ENCODE assay signal across 8 cellular contexts in the genomic region with DNA sequence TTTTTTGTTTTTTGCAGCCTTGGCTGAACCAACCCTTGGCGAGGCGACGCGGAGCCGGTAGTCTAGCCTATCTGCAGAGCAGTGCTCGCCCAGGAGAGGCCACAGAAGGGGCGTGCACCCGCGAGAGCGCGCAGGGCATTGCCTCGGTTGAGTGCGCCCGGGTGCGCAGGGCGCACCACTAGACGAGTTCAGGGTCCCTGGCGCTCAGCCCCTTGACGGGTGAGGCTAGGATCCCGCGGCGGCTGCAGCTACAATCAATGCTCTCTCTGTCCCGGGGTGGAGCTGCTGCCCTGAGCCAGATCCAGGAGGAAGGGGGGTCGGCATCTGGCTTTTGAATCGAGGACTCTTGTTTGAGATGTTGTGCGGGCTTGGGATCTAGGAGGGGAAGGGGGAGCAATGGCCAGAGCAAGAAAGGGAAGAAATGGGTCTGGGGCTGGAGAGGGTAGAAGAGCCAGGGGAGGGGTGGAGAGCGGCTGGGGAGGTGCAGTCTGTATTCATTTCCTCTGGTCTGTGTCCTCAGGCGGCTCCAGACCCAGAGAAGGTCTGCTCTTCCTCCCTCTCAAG. TPM values are rescaled to one million over a fixed set of nuclear protein-coding genes. Genes with fewer than 3 reads are reported as not detected.
DNase-seq lines count a peak whose midpoint lies in the region; ATAC-seq and TF ChIP-seq lines count a peak whose summit lies in the region.

No MANE protein-coding gene starts in this region.

- no peak for TF ChIP-seq CTCF in AG04450 (IDR thresholded peaks at IDR 0.05; ENCODE audit: low read depth, low read length)
- TF ChIP-seq CTCF in IMR-90 (conservative IDR thresholded peaks at IDR 0.05; ENCODE audit: low read depth, low read length), result no peak
- TF ChIP-seq CTCF in vagina (IDR thresholded peaks at IDR 0.05), result no peak

- H3K9me1 ChIP-seq in IMR-90 (ENCODE audit: insufficient read depth, low read length), result peaks cover 30% of the 10 kb centered on the region

- peak overlapping the region; percentile 38 for H2AK9ac ChIP-seq in IMR-90 (replicated peaks; ENCODE audit: low read depth, low read length, poor library complexity)

- peak overlapping the region; percentile 33; the same call in 1 of the 2 replicates for H2BK120ac ChIP-seq in IMR-90 (ENCODE audit: low read depth, low read length)

- H4K20me1 ChIP-seq in IMR-90 (ENCODE audit: insufficient read depth, low read length), result peaks cover 49% of the 10 kb centered on the region

- peak overlapping the region; percentile 8; the same call in 1 of the 2 replicates for H3K18ac ChIP-seq in IMR-90 (ENCODE audit: low read depth, low read length)

- H3K27ac ChIP-seq in AG04450 (ENCODE audit: low read depth, low read length), result peak overlapping the region; percentile 47
- peak overlapping the region; percentile 83 for H3K27ac ChIP-seq in IMR-90 (ENCODE audit: insufficient read depth, low read length)
- H3K27ac ChIP-seq in mesodermal cell (ENCODE audit: low read depth, low read length, severe bottlenecking), result peak overlapping the region; percentile 41
- H3K27ac ChIP-seq in vagina, result peak overlapping the region; percentile 83

- no peak overlapping the region for H4K91ac ChIP-seq in IMR-90 (ENCODE audit: insufficient read depth, low read depth, low read length)

- peak overlapping the region in 1 of 2 experiments; percentile 28; a peak in 2 of 4 replicates for H4K8ac ChIP-seq in IMR-90 (ENCODE audit: low read depth in 2 of 2, low read length in 2 of 2)

- no peaks in the 10 kb centered on the region for H3K36me3 Mint-ChIP-seq in central memory CD8-positive, alpha-beta T cell (ENCODE audit: insufficient read depth)

- peak overlapping the region; percentile 89 for H3K4me2 ChIP-seq in IMR-90 (ENCODE audit: low read depth, low read length)

- H2BK5ac ChIP-seq in IMR-90 (ENCODE audit: low read depth, low read length, poor library complexity, severe bottlenecking), result peak overlapping the region; percentile 82

- H4K5ac ChIP-seq in IMR-90 (ENCODE audit: low read depth, low read length), result no peak overlapping the region

- H3K4me1 Mint-ChIP-seq in central memory CD8-positive, alpha-beta T cell, result peaks cover 18% of the 10 kb centered on the region

- no peak for TF ChIP-seq RAD21 in IMR-90 (IDR thresholded peaks at IDR 0.05; ENCODE audit: low read length)

- H3K4me3 Mint-ChIP-seq in central memory CD8-positive, alpha-beta T cell, result peak overlapping the region; percentile 46

- intact Hi-C loops in IMR-90 (cut with micrococcal nuclease), result loop anchor here (1.0 to 2.0 kb wide), 3 partner anchors 41 to 52 kb away; a partner anchor contains a TSS
- intact Hi-C loops in vagina (cut with DNase I), result no loop called here

- H3K4me3 ChIP-seq in AG04450 (ENCODE audit: low read depth, low read length) (peak overlapping the region; percentile 89), IMR-90 (ENCODE audit: insufficient read depth, low read depth, low read length) (peak overlapping the region; percentile 77), mesodermal cell (ENCODE audit: extremely low read depth, insufficient read depth, low read length, poor library complexity, severe bottlenecking) (peak overlapping the region; percentile 66), vagina (peak overlapping the region; percentile 55 to 58)

- no peak overlapping the region for H3K27ac Mint-ChIP-seq in central memory CD8-positive, alpha-beta T cell (ENCODE audit: low read depth)

- H3K9me3 Mint-ChIP-seq in central memory CD8-positive, alpha-beta T cell, result no peaks in the 10 kb centered on the region

- H3K4me1 ChIP-seq in IMR-90 (ENCODE audit: control insufficient read depth, insufficient read depth, low read length) (peaks cover 21% of the 10 kb centered on the region), mesodermal cell (ENCODE audit: control insufficient read depth, insufficient read depth, low read length, poor library complexity, severe bottlenecking) (peaks cover 19% of the 10 kb centered on the region), vagina (peaks cover 49% of the 10 kb centered on the region)

- no peak overlapping the region; the same call in 2 of the 3 replicates for H2BK15ac ChIP-seq in IMR-90 (ENCODE audit: low read depth, low read length)

- H3K9me3 ChIP-seq in AG04450 (ENCODE audit: control insufficient read depth, insufficient read depth, low read length) (no peaks in the 10 kb centered on the region; the same call in 1 of the 2 replicates), IMR-90 (ENCODE audit: control insufficient read depth, insufficient read depth, low read length) (no peaks in the 10 kb centered on the region), mesodermal cell (ENCODE audit: control insufficient read depth, low read length) (no peaks in the 10 kb centered on the region), vagina (no peaks in the 10 kb centered on the region)

- BruUV-seq in IMR-90 (replicated peaks; lab: Mats Ljungman, UMichigan), result no TSS peak

- ATAC-seq in IMR-90 (ENCODE audit: low read depth), result peak; percentile 42
- no peak for ATAC-seq in central memory CD8-positive, alpha-beta T cell (replicated peaks; ENCODE audit: extremely low read depth, poor library complexity, severe bottlenecking)
- ATAC-seq in HG03139 (IDR thresholded peaks at IDR 0.05; ENCODE audit: unreplicated experiment), result no peak

- H2AK5ac ChIP-seq in IMR-90 (ENCODE audit: low read depth, low read length), result peak overlapping the region; percentile 38; the same call in 1 of the 2 replicates

- TF ChIP-seq POLR2A in IMR-90 (IDR thresholded peaks at IDR 0.05; ENCODE audit: low read depth, low read length) (no peak; the same call in 1 of the 2 replicates), vagina (IDR thresholded peaks at IDR 0.05) (no peak)

- peaks cover 89% of the 10 kb centered on the region for H3K27me3 Mint-ChIP-seq in central memory CD8-positive, alpha-beta T cell

- POLR2A ChIA-PET in AG04450 (lab: Yijun Ruan, JAX), result interaction anchor here (0.5 to 3.7 kb wide), 13 partner anchors 11 to 82 kb away, joined by 3 to 18 read pairs (median 3); no protein-coding TSS in a partner anchor
- POLR2A ChIA-PET in IMR-90 (lab: Charles Lee; ENCODE audit: unreplicated experiment), result interaction anchor here (2.0 kb wide), 1 partner anchor 11 kb away, joined by 9 read pairs; no protein-coding TSS in a partner anchor

- H3K56ac ChIP-seq in IMR-90 (ENCODE audit: extremely low read depth, insufficient read depth, low read length), result peak overlapping the region; percentile 73

- peak overlapping the region; percentile 81 for H3K9ac ChIP-seq in IMR-90 (ENCODE audit: low read depth, low read length)

- H2BK20ac ChIP-seq in IMR-90 (ENCODE audit: low read depth, low read length), result no peak overlapping the region

- CTCF ChIA-PET in AG04450 (lab: Charles Lee) (interaction anchor here (0.6 to 3.4 kb wide), 6 partner anchors 41 to 84 kb away, joined by 3 to 15 read pairs (median 4); a partner anchor contains a TSS), IMR-90 (lab: Yijun Ruan, JAX) (interaction anchor here (0.5 to 1.9 kb wide), 3 partner anchors 47 to 153 kb away, joined by 3 to 10 read pairs (median 3); no protein-coding TSS in a partner anchor)

- DNase-seq in AG04450 (ENCODE audit: low read depth, low spot score) (no peak), IMR-90 (peak; percentile 24), vagina (ENCODE audit: extremely low spot score in 2 of 2) (no peak), RKO (ENCODE audit: low spot score) (no peak), NCI-H1048 (lab: John Stamatoyannopoulos, UW) (no peak)
- no peak for DNase-seq in central memory CD8-positive, alpha-beta T cell (ENCODE audit: low spot score in 2 of 2)

- peak overlapping the region; percentile 85 for H2AFZ ChIP-seq in IMR-90 (replicated peaks; ENCODE audit: low read length, poor library complexity)

- 4% methylated on average over 11 of the region's 28 CpGs; no CpG with 5 or more reads in 1 of the 2 experiments for WGBS in IMR-90 (ENCODE audit: extremely low coverage in 2 of 2, insufficient read length in 1 of 2), 2 experiments
- WGBS in mesodermal cell (ENCODE audit: insufficient coverage in 2 of 2), 2 experiments, result 0 to 1% methylated on average over 25 of the region's 28 CpGs

- peak overlapping the region; percentile 90 for H3K23ac ChIP-seq in IMR-90 (ENCODE audit: low read depth, low read length)

- in situ Hi-C loops in IMR-90 (cut with MboI; ENCODE audit: low sequenced_read_pairs), result no loop called here

- dilution Hi-C loops in IMR-90 (cut with HindIII; ENCODE audit: low sequenced_read_pairs, unreplicated experiment), result no loop called here

- H3K4ac ChIP-seq in IMR-90 (ENCODE audit: low read depth, low read length), result peak overlapping the region; percentile 85

- H3K36me3 ChIP-seq in IMR-90 (ENCODE audit: control insufficient read depth, insufficient read depth, low read length) (peaks cover 26% of the 10 kb centered on the region), mesodermal cell (ENCODE audit: control insufficient read depth, insufficient read depth, low read length) (peaks cover 30% of the 10 kb centered on the region), vagina (no peaks in the 10 kb centered on the region)

- H3K14ac ChIP-seq in IMR-90 (replicated peaks; ENCODE audit: low read depth, low read length), result peak overlapping the region; percentile 72

- peaks cover 20 to 53% of the 10 kb centered on the region in 2 experiments for H3K79me1 ChIP-seq in IMR-90 (ENCODE audit: low read depth in 1 of 2, low read length in 2 of 2)

- H3K27me3 ChIP-seq in AG04450 (ENCODE audit: control insufficient read depth, insufficient read depth, low read length), result no peaks in the 10 kb centered on the region
- no peaks in the 10 kb centered on the region for H3K27me3 ChIP-seq in IMR-90 (ENCODE audit: control insufficient read depth, insufficient read depth, low read length)
- no peaks in the 10 kb centered on the region for H3K27me3 ChIP-seq in vagina

TF ChIP-seq in IMR-90, 13 proteins besides CTCF, POLR2A, EP300 and RAD21 (continues in another document):
- TF ChIP-seq FOS (IDR thresholded peaks at IDR 0.05; ENCODE audit: low read depth, low read length) (no peak), MXI1 (IDR thresholded peaks at IDR 0.05; ENCODE audit: borderline replicate concordance, low read depth, low read length) (peak; percentile 37; the same call in 1 of the 2 replicates)

RNA-seq across cellular contexts. Expression of a gene that starts 0.9 kb away (rescaled TPM):
- polyA plus RNA-seq in AG04450 (2011; rRNA removed) (915 and 1,307 TPM in 2 replicates), IMR-90 (2012; rRNA removed) (1,657 and 2,603 TPM in 2 replicates)
- 1,003 and 1,444 TPM in 2 replicates for polyA minus RNA-seq in AG04450 (2011; rRNA and poly(A)+ RNA removed)
- total RNA-seq in IMR-90 (2012; rRNA removed) (703 and 816 TPM in 2 replicates), vagina (48.9 TPM)
- 329 and 2,274 TPM in 2 replicates for polyA plus RNA-seq in IMR-90 (2012; cell fraction: cytosol; rRNA removed)
- 846 and 954 TPM in 2 replicates for polyA plus RNA-seq in IMR-90 (2012; cell fraction: nucleus; rRNA removed; ENCODE audit: low replicate concordance)
- 229 TPM for polyA plus RNA-seq in mesodermal cell (2013, experiment 1 of 2)
- polyA plus RNA-seq in mesodermal cell (2013, experiment 2 of 2), result 146 TPM

RNA-seq across cellular contexts. Expression of a gene that starts 40.5 kb away (rescaled TPM):
- 0.32 and 0.46 TPM in 2 replicates for polyA plus RNA-seq in AG04450 (2011; rRNA removed)
- 0.35 and 1.0 TPM in 2 replicates for polyA minus RNA-seq in AG04450 (2011; rRNA and poly(A)+ RNA removed)
- under 0.01 and 0.18 TPM in 2 replicates for total RNA-seq in IMR-90 (2012; rRNA removed)
- polyA plus RNA-seq in IMR-90 (2012; rRNA removed), result 0.63 and 0.79 TPM in 2 replicates
- polyA plus RNA-seq in IMR-90 (2012; cell fraction: cytosol; rRNA removed), result 0.25 and 0.74 TPM in 2 replicates
- 1.8 and 3.1 TPM in 2 replicates for polyA plus RNA-seq in IMR-90 (2012; cell fraction: nucleus; rRNA removed; ENCODE audit: low replicate concordance)
- polyA plus RNA-seq in mesodermal cell (2013, experiment 1 of 2), result 1.8 TPM
- polyA plus RNA-seq in mesodermal cell (2013, experiment 2 of 2), result 1.9 TPM
- total RNA-seq in vagina, result 2.5 TPM

Comparison
In these comparisons a context has a peak if more than half of its experiments do, and no peak if none do; other contexts are left out.
1. RNA of a gene that starts 0.9 kb away (total RNA-seq): 703 to 816 TPM in IMR-90; 48.9 TPM in vagina (single experiment); every median in the first group is over 10 times any median in the second.
2. Peak in every context shown above with its lines, with median percentiles within 50 percentile points of each other: H3K27ac ChIP-seq and H3K4me3 ChIP-seq.